Comparison of ENCODE assay signal across 8 cellular contexts in genomic region chr12:53097207-53097563, GRCh38. TPM values are rescaled to one million over a fixed set of nuclear protein-coding genes. Genes with fewer than 3 reads are reported as not detected.
DNase-seq lines count a peak whose midpoint lies in the region; ATAC-seq and TF ChIP-seq lines count a peak whose summit lies in the region.

No MANE protein-coding gene starts in this region.

- intact Hi-C loops in Panc1 (cut with micrococcal nuclease; ENCODE audit: unreplicated experiment), result no loop called here

- H3K27me3 Mint-ChIP-seq in natural killer cell treated with Interleukin-12 subunit alpha and Interleukin-12 subunit beta and Interleukin-15 and Interleukin-18, amount 100 ng/mL, for 72 hours, result peaks cover 7% of the 10 kb centered on the region in 2 donors

- in situ Hi-C loops in Panc1 (cut with HindIII; ENCODE audit: low pct_unique_long_range_greater_than_20kb, low sequenced_read_pairs), result no loop called here

- ATAC-seq in Panc1 (no peak), HG03565 (IDR thresholded peaks at IDR 0.05; ENCODE audit: unreplicated experiment) (no peak), GM18867 (IDR thresholded peaks at IDR 0.05; ENCODE audit: unreplicated experiment) (no peak)
- no peak for ATAC-seq in natural killer cell treated with Interleukin-12 subunit alpha and Interleukin-12 subunit beta and Interleukin-15 and Interleukin-18, amount 100 ng/mL, for 72 hours

- no peaks in the 10 kb centered on the region for H3K36me3 Mint-ChIP-seq in natural killer cell treated with Interleukin-12 subunit alpha and Interleukin-12 subunit beta and Interleukin-15 and Interleukin-18, amount 100 ng/mL, for 72 hours

- DNase-seq in Panc1 (ENCODE audit: low read depth, low spot score) (no peak), epithelial cell of prostate (ENCODE audit: low read depth, low spot score) (no peak), SK-N-DZ (ENCODE audit: low spot score) (no peak)
- no peak for DNase-seq in natural killer cell treated with Interleukin-12 subunit alpha and Interleukin-12 subunit beta and Interleukin-15 and Interleukin-18, amount 100 ng/mL, for 72 hours (ENCODE audit: low spot score)
- DNase-seq in activated CD4-positive, alpha-beta T cell treated with anti-CD3 and anti-CD28 coated beads, Interleukin-2, amount 50 U/mL, for 1 hour, result no peak

- no TSS peak for BruUV-seq in Panc1 (replicated peaks; lab: Mats Ljungman, UMichigan)

- POLR2A ChIA-PET in Panc1 (lab: Charles Lee), result interaction anchor here (0.9 kb wide), 1 partner anchor 31 kb away, joined by 5 read pairs; no protein-coding TSS in a partner anchor

- no peaks in the 10 kb centered on the region for H3K27me3 ChIP-seq in Panc1 (ENCODE audit: control insufficient read depth, insufficient read depth, low read length)

- H3K36me3 ChIP-seq in ES-I3 (ENCODE audit: insufficient read depth, low read length), result no peaks in the 10 kb centered on the region
- H3K36me3 ChIP-seq in Panc1 (ENCODE audit: control insufficient read depth, insufficient read depth, low read length), result no peaks in the 10 kb centered on the region

- no peak overlapping the region for H3K27ac Mint-ChIP-seq in natural killer cell treated with Interleukin-12 subunit alpha and Interleukin-12 subunit beta and Interleukin-15 and Interleukin-18, amount 100 ng/mL, for 72 hours

- H3K4me1 ChIP-seq in ES-I3 (ENCODE audit: insufficient read depth, low read length), result peaks cover 19% of the 10 kb centered on the region
- peaks cover 17% of the 10 kb centered on the region for H3K4me1 ChIP-seq in Panc1 (ENCODE audit: control insufficient read depth, insufficient read depth, low read length)

- TF ChIP-seq CTCF in Panc1 (IDR thresholded peaks at IDR 0.05), result no peak

- peak overlapping the region; percentile 52 to 70 for H3K4me3 ChIP-seq in Panc1 (ENCODE audit: low read depth in 2 of 2, low read length in 2 of 2)

- no peaks in the 10 kb centered on the region for H3K9me3 Mint-ChIP-seq in natural killer cell treated with Interleukin-12 subunit alpha and Interleukin-12 subunit beta and Interleukin-15 and Interleukin-18, amount 100 ng/mL, for 72 hours

- H3K9me3 ChIP-seq in ES-I3 (ENCODE audit: control insufficient read depth, insufficient read depth, low read length), result no peaks in the 10 kb centered on the region
- no peaks in the 10 kb centered on the region for H3K9me3 ChIP-seq in Panc1 (ENCODE audit: control insufficient read depth, insufficient read depth, low read depth, low read length)

- peak overlapping the region; percentile 74 for H3K4me3 Mint-ChIP-seq in natural killer cell treated with Interleukin-12 subunit alpha and Interleukin-12 subunit beta and Interleukin-15 and Interleukin-18, amount 100 ng/mL, for 72 hours

- peak overlapping the region; percentile 53; the same call in 1 of the 2 replicates for H3K9ac ChIP-seq in ES-I3 (ENCODE audit: low read depth, low read length)

- H3K4me1 Mint-ChIP-seq in natural killer cell treated with Interleukin-12 subunit alpha and Interleukin-12 subunit beta and Interleukin-15 and Interleukin-18, amount 100 ng/mL, for 72 hours (ENCODE audit: low read depth in 2 of 2), result peaks cover 23 to 30% of the 10 kb centered on the region in 2 donors

- CTCF ChIA-PET in Panc1 (lab: Charles Lee), result no interaction called here

- H3K27ac ChIP-seq in Panc1 (ENCODE audit: low read length) (no peak overlapping the region; the same call in 1 of the 2 replicates), epithelial cell of prostate (peak overlapping the region; percentile 72)

RNA-seq across cellular contexts. Expression of gene IGFBP6, which starts 0.3 kb away (rescaled TPM):
- 4.7 TPM for total RNA-seq in Panc1 (2021; ENCODE audit: unreplicated experiment)
- 3.7 TPM for polyA plus RNA-seq in Panc1 (2012; ENCODE audit: insufficient read length)
- total RNA-seq in natural killer cell treated with Interleukin-12 subunit alpha and Interleukin-12 subunit beta and Interleukin-15 and Interleukin-18, amount 100 ng/mL, for 72 hours, result not detected
- not detected in 2 replicates for polyA plus RNA-seq in SK-N-DZ (2014; cell fraction: cytosol; rRNA removed)
- not detected in 2 replicates for polyA plus RNA-seq in SK-N-DZ (2014; cell fraction: nucleus; rRNA removed)

RNA-seq across cellular contexts. Expression of gene SOAT2, which starts 6.1 kb away (rescaled TPM):
- not detected for total RNA-seq in Panc1 (2021; ENCODE audit: unreplicated experiment)
- not detected for polyA plus RNA-seq in Panc1 (2012; ENCODE audit: insufficient read length)
- under 1 TPM in 1 of 2 donors, not detected in 1; 0.26 TPM for total RNA-seq in natural killer cell treated with Interleukin-12 subunit alpha and Interleukin-12 subunit beta and Interleukin-15 and Interleukin-18, amount 100 ng/mL, for 72 hours
- polyA plus RNA-seq in SK-N-DZ (2014; cell fraction: cytosol; rRNA removed), result not detected in 2 replicates
- not detected in 2 replicates for polyA plus RNA-seq in SK-N-DZ (2014; cell fraction: nucleus; rRNA removed)

RNA-seq across cellular contexts. Expression of gene SPRYD3, which starts 18.0 kb away (rescaled TPM):
- total RNA-seq in Panc1 (2021; ENCODE audit: unreplicated experiment), result 25.0 TPM
- 28.5 TPM for polyA plus RNA-seq in Panc1 (2012; ENCODE audit: insufficient read length)
- 10 to 100 TPM; 56.5 to 60.3 TPM for total RNA-seq in natural killer cell treated with Interleukin-12 subunit alpha and Interleukin-12 subunit beta and Interleukin-15 and Interleukin-18, amount 100 ng/mL, for 72 hours
- 2.0 and 2.7 TPM in 2 replicates for polyA plus RNA-seq in SK-N-DZ (2014; cell fraction: cytosol; rRNA removed)
- 4.9 and 5.4 TPM in 2 replicates for polyA plus RNA-seq in SK-N-DZ (2014; cell fraction: nucleus; rRNA removed)

RNA-seq across cellular contexts. Expression of gene TNS2, which starts 47.3 kb away (rescaled TPM):
- 48.1 TPM for total RNA-seq in Panc1 (2021; ENCODE audit: unreplicated experiment)
- polyA plus RNA-seq in Panc1 (2012; ENCODE audit: insufficient read length), result 49.1 TPM
- total RNA-seq in natural killer cell treated with Interleukin-12 subunit alpha and Interleukin-12 subunit beta and Interleukin-15 and Interleukin-18, amount 100 ng/mL, for 72 hours, result 1 to 10 TPM; 2.4 to 2.8 TPM
- polyA plus RNA-seq in SK-N-DZ (2014; cell fraction: cytosol; rRNA removed), result 0.68 and 0.81 TPM in 2 replicates
- 0.75 and 1.2 TPM in 2 replicates for polyA plus RNA-seq in SK-N-DZ (2014; cell fraction: nucleus; rRNA removed)
